Comparison of ENCODE assay signal across 23 cellular contexts in the genomic region with DNA sequence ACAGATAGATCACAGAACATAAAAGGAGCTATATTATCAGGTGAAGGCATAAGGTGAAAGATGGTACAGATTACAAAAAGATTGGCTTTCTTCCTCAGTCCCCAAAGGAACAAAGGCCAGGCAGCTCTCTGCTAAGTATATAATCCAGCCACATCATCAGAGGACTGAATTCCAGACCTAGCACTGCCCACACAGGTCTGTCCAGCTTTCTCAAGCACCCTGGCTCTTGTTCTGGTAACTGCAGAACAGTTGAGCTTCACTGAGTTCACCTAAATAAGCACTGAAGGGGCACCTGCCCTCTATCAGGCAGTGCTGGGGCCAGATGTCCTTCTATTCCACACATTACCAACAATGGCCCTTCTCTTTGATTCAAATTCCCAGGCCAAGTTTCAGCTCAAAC. TPM values are rescaled to one million over a fixed set of nuclear protein-coding genes. Genes with fewer than 3 reads are reported as not detected.
"Had no signal": no experiment of that assay in that cellular context is flagged by ENCODE, and none has a peak within 500 bp of the region (broad histone marks: within the 10 kb centered on the region; RNA-seq: fewer than 3 reads in every experiment).

No MANE protein-coding gene starts in this region.

- H3K27ac ChIP-seq: heart right ventricle, left ventricle myocardium inferior, right atrium auricular region, sigmoid colon, skin epidermis, stomach, thoracic aorta had no signal

- H3K36me3 ChIP-seq: heart right ventricle, left ventricle myocardium inferior, right atrium auricular region, sigmoid colon, stomach, thoracic aorta had no signal

- H3K4me3 ChIP-seq: heart right ventricle, left ventricle myocardium inferior, right atrium auricular region, sigmoid colon, skin epidermis, stomach, thoracic aorta had no signal

- DNase-seq: cerebellar nuclear complex; dermis blood vessel endothelial cell; heart right ventricle; hypothalamus; left ventricle myocardium inferior; mammary epithelial cell; naive thymus-derived CD4-positive, alpha-beta T cell; nephron progenitor cell; sigmoid colon; stimulated activated CD4-positive, alpha-beta T cell treated with anti-CD3 and anti-CD28 coated beads, Interleukin-12 subunit alpha, Interleukin-12 subunit beta, amount 100 ng/mL, for 4 hours; stimulated activated naive CD4-positive, alpha-beta T cell; stomach; substantia nigra had no signal

- H3K27me3 ChIP-seq: right atrium auricular region had no signal

- H3K9me3 ChIP-seq: heart right ventricle, left ventricle myocardium inferior, right atrium auricular region, sigmoid colon, stomach, thoracic aorta had no signal

- ATAC-seq: heart right ventricle; naive thymus-derived CD4-positive, alpha-beta T cell had no signal

- H3K4me1 ChIP-seq: heart right ventricle, left ventricle myocardium inferior, right atrium auricular region, sigmoid colon had no signal

RNA-seq across cellular contexts. Expression of a gene that starts 6.3 kb away (rescaled TPM):
- total RNA-seq: dermis blood vessel endothelial cell, fibroblast of lung, frontal cortex, glomerular endothelial cell, pulmonary artery endothelial cell had no signal
- polyA plus RNA-seq: fibroblast of lung had no signal

RNA-seq across cellular contexts. Expression of a gene that starts 6.4 kb away (rescaled TPM):
- total RNA-seq: dermis blood vessel endothelial cell, fibroblast of lung, frontal cortex, glomerular endothelial cell, pulmonary artery endothelial cell had no signal
- polyA plus RNA-seq: fibroblast of lung had no signal

RNA-seq across cellular contexts. Expression of a gene that starts 9.3 kb away (rescaled TPM):
- total RNA-seq: dermis blood vessel endothelial cell; fibroblast of lung; frontal cortex; glomerular endothelial cell; heart right ventricle; left ventricle myocardium inferior; mammary epithelial cell; mesenteric fat pad; mononuclear cell; naive thymus-derived CD4-positive, alpha-beta T cell; osteoblast; pulmonary artery endothelial cell; right atrium auricular region; thoracic aorta had no signal
- polyA plus RNA-seq: fibroblast of lung; heart right ventricle; mammary epithelial cell; naive thymus-derived CD4-positive, alpha-beta T cell had no signal

RNA-seq across cellular contexts. Expression of a gene that starts 9.4 kb away (rescaled TPM):
- total RNA-seq: dermis blood vessel endothelial cell, fibroblast of lung, frontal cortex, glomerular endothelial cell, osteoblast, pulmonary artery endothelial cell had no signal
- polyA plus RNA-seq: fibroblast of lung; naive thymus-derived CD4-positive, alpha-beta T cell had no signal
